In the genomic region with DNA sequence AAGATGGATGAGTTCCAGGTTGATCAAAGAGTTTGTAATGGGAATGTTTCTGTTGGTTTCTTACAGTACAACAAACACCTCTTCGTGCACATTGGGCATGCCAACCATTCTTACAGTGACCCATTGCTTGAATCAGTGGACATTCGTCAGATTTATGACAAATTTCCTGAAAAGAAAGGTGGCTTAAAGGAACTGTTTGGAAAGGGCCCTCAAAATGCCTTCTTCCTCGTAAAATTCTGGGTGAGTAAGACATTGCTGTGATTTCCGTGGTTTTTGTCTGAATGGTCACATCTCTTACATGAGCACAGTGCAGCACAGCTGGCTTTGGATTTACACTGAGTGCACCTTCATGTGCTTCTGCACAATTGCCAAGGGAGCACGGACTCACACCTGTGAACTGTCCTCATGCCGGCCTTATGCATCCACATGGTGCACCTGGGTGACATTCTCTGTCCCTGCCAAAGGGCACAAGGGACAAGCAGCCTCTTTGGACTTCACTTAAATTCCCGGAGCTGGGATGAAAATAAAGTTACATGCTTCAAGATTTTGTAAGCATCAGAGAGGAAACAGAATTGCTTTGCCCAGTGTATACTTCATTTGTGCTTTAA, we compare ENCODE assay signal across 2 cellular contexts.
A peak's percentile ranks its signal among the peaks of the same experiment; 100 is the strongest.
TF ChIP-seq lines count a peak whose summit lies in the region.

No MANE protein-coding gene starts in this region.

TF ChIP-seq in HepG2, 621 proteins besides CTCF, POLR2A, EP300 and RAD21:
- TF ChIP-seq KLF9 (CRISPR knock-in tag; IDR thresholded peaks at IDR 0.05; ENCODE audit: low read depth): no peak
- TF ChIP-seq, protein P1, sequence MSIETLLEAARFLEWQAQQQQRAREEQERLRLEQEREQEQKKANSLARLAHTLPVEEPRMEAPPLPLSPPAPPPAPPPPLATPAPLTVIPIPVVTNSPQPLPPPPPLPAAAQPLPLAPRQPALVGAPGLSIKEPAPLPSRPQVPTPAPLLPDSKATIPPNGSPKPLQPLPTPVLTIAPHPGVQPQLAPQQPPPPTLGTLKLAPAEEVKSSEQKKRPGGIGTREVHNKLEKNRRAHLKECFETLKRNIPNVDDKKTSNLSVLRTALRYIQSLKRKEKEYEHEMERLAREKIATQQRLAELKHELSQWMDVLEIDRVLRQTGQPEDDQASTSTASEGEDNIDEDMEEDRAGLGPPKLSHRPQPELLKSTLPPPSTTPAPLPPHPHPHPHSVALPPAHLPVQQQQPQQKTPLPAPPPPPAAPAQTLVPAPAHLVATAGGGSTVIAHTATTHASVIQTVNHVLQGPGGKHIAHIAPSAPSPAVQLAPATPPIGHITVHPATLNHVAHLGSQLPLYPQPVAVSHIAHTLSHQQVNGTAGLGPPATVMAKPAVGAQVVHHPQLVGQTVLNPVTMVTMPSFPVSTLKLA (IDR thresholded peaks at IDR 0.05): peak; percentile 70
- no peak for TF ChIP-seq FOXA1 (IDR thresholded peaks at IDR 0.05)
- no peak for TF ChIP-seq FOXA1 (CRISPR knock-in tag; IDR thresholded peaks at IDR 0.05)

TF ChIP-seq in WTC11, 78 proteins besides CTCF, POLR2A, EP300 and RAD21:
- TF ChIP-seq FOXJ3 (CRISPR knock-in tag; IDR thresholded peaks at IDR 0.05; ENCODE audit: borderline replicate concordance): no peak
- no peak for TF ChIP-seq NR3C1 (CRISPR knock-in tag; conservative IDR thresholded peaks at IDR 0.05; ENCODE audit: low read depth)
- TF ChIP-seq, protein P2, sequence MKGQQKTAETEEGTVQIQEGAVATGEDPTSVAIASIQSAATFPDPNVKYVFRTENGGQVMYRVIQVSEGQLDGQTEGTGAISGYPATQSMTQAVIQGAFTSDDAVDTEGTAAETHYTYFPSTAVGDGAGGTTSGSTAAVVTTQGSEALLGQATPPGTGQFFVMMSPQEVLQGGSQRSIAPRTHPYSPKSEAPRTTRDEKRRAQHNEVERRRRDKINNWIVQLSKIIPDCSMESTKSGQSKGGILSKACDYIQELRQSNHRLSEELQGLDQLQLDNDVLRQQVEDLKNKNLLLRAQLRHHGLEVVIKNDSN (CRISPR knock-in tag; IDR thresholded peaks at IDR 0.05): no peak
- no peak for TF ChIP-seq ATF1 (CRISPR knock-in tag; IDR thresholded peaks at IDR 0.05)
- no peak for TF ChIP-seq PRRX2 (CRISPR knock-in tag; IDR thresholded peaks at IDR 0.05)
- TF ChIP-seq ZNF263 (CRISPR knock-in tag; IDR thresholded peaks at IDR 0.05; ENCODE audit: low read depth): no peak
- no peak for TF ChIP-seq ZNF423 (CRISPR knock-in tag; IDR thresholded peaks at IDR 0.05)
- TF ChIP-seq, protein P3, sequence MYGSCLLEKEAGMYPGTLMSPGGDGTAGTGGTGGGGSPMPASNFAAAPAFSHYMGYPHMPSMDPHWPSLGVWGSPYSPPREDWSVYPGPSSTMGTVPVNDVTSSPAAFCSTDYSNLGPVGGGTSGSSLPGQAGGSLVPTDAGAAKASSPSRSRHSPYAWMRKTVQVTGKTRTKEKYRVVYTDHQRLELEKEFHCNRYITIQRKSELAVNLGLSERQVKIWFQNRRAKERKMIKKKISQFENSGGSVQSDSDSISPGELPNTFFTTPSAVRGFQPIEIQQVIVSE (CRISPR knock-in tag; IDR thresholded peaks at IDR 0.05; ENCODE audit: borderline replicate concordance): no peak
